ENCODE assay signal across 18 cellular contexts in the genomic region with DNA sequence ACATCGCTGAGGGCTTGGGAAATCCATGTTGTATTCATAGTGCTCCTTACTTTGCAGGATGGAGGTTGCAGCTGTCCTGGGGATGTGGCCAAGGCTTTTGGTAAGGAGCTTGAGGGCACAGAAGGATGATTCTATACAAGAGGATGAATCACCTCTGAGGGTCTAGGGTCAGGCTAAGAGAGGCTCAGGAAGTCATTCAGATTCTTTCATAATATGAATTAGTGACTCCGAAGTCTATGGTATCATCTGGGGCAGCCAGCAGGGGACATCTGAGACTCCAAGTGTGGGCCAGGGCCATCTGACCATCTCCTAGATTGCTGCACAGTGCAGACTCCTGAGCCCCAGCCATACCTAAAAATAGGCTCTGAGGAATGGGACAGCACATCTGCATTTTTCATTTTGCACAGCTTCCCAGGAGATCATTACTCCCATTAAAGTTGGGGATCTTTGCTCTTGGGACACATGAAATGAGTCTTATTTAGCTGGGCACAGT. TPM values are rescaled to one million over a fixed set of nuclear protein-coding genes. Genes with fewer than 3 reads are reported as not detected.
A peak's percentile ranks its signal among the peaks of the same experiment; 100 is the strongest.
DNase-seq lines count a peak whose midpoint lies in the region; ATAC-seq, FAIRE-seq and TF ChIP-seq lines count a peak whose summit lies in the region.
"Had no signal": no experiment of that assay in that cellular context is flagged by ENCODE, and none has a peak within 500 bp of the region (broad histone marks: within the 10 kb centered on the region; RNA-seq: fewer than 3 reads in every experiment).

No MANE protein-coding gene starts in this region.

- no peak for FAIRE-seq in HepG2 (lab: Jason Lieb, UNC)
- FAIRE-seq: G401.6 had no signal

- H3K36me3 ChIP-seq in HepG2 (replicated peaks in 1 of 2; ENCODE audit: control insufficient read depth in 1 of 2, insufficient read depth in 2 of 2, low read length in 2 of 2) = peaks cover 44 to 70% of the 10 kb centered on the region in 2 experiments
- H3K36me3 ChIP-seq in skeletal muscle tissue (ENCODE audit: control insufficient read depth in 3 of 3, insufficient read depth in 3 of 3, low read length in 3 of 3) = peaks cover 60 to 68% (median 66%) of the 10 kb centered on the region in 3 donors
- H3K36me3 ChIP-seq in lower lobe of right lung = peaks cover 74% of the 10 kb centered on the region

- peaks cover 38% of the 10 kb centered on the region for H3K79me2 ChIP-seq in HepG2 (ENCODE audit: insufficient read depth, low read length)

- peak overlapping the region; percentile 79 for H3K27ac Mint-ChIP-seq in activated naive CD4-positive, alpha-beta T cell treated with anti-CD3 and anti-CD28 coated beads for 36 hours
- H3K27ac Mint-ChIP-seq in activated naive CD4-positive, alpha-beta T cell treated with anti-CD3 and anti-CD28 coated beads, Interleukin-2, amount 10 ng/mL, durations not matched to agents 7 days and 5 days = no peak overlapping the region
- peak overlapping the region; percentile 91 for H3K27ac Mint-ChIP-seq in T-helper 17 cell
- H3K27ac Mint-ChIP-seq in progenitor cell of endocrine pancreas = no peak overlapping the region

- no TSS peak for BruUV-seq in HepG2 (replicated peaks; lab: Mats Ljungman, UMichigan)

- TF ChIP-seq EP300 in HepG2 (IDR thresholded peaks at IDR 0.05; ENCODE audit: low read depth in 2 of 2, low read length in 2 of 2) = no peak
- TF ChIP-seq EP300 in HepG2 (CRISPR knock-in tag; IDR thresholded peaks at IDR 0.05; ENCODE audit: borderline replicate concordance) = no peak

- TF ChIP-seq RAD21 in HepG2 (CRISPR knock-in tag; IDR thresholded peaks at IDR 0.05) = no peak

- H2AFZ ChIP-seq in HepG2 (ENCODE audit: low read length) = no peak overlapping the region

- no peaks in the 10 kb centered on the region; a peak in 1 of 5 replicates for H3K27me3 ChIP-seq in HepG2 (ENCODE audit: control insufficient read depth in 1 of 2, insufficient read depth in 2 of 2, low read length in 2 of 2)
- no peaks in the 10 kb centered on the region for H3K27me3 ChIP-seq in skeletal muscle tissue (ENCODE audit: control insufficient read depth in 3 of 3, insufficient read depth in 3 of 3, low read length in 3 of 3)
- H3K27me3 ChIP-seq in lower lobe of right lung (ENCODE audit: low read depth) = no peaks in the 10 kb centered on the region

- in situ Hi-C loops in HepG2 (cut with HindIII; ENCODE audit: extremely low pct_ligation_motif_present, low pct_unique_long_range_greater_than_20kb) = no loop called here

- TF ChIP-seq POLR2A in HepG2 (IDR thresholded peaks at IDR 0.05; ENCODE audit: insufficient read depth in 1 of 2, low read depth in 2 of 2, low read length in 2 of 2) = no peak

- no peak overlapping the region for H3K4me3 ChIP-seq in HepG2 (replicated peaks in 1 of 3; ENCODE audit: insufficient read depth in 1 of 3, low read depth in 2 of 3, low read length in 3 of 3)
- no peak overlapping the region for H3K4me3 ChIP-seq in skeletal muscle tissue (ENCODE audit: low read length in 3 of 3)
- H3K4me3 ChIP-seq in lower lobe of right lung = no peak overlapping the region

- H4K20me1 ChIP-seq in HepG2 (ENCODE audit: insufficient read depth, low read length) = 0 out of 2 replicates have a peak, but pooled peaks cover 3% of the 10 kb centered on the region

- CTCF ChIA-PET in activated naive CD4-positive, alpha-beta T cell treated with anti-CD3 and anti-CD28 coated beads for 36 hours (lab: Charles Lee) = interaction anchor here (1.4 to 4.0 kb wide), 4 partner anchors 13 to 70 kb away, joined by 3 to 24 read pairs (median 10); a partner anchor contains a TSS
- CTCF ChIA-PET in activated naive CD4-positive, alpha-beta T cell treated with anti-CD3 and anti-CD28 coated beads, Interleukin-2, amount 10 ng/mL, durations not matched to agents 7 days and 5 days (lab: Charles Lee) = interaction anchor here (1.1 to 4.5 kb wide), 6 partner anchors 9 to 71 kb away, joined by 3 to 19 read pairs (median 6); a partner anchor contains a TSS
- CTCF ChIA-PET in HepG2 (lab: Yijun Ruan, JAX; ENCODE audit: low intra/inter-chr PET ratio, low total read pairs) = no interaction called here

- H3K9ac ChIP-seq in HepG2 (ENCODE audit: insufficient read depth, low read depth, low read length) (no peak overlapping the region), skeletal muscle tissue (ENCODE audit: low read depth in 1 of 3, low read length in 3 of 3) (peak overlapping the region in 2 of 3 donors; percentile 10 to 35)

- H3K4me1 Mint-ChIP-seq in activated naive CD4-positive, alpha-beta T cell treated with anti-CD3 and anti-CD28 coated beads for 36 hours (ENCODE audit: low read depth) = peaks cover 69% of the 10 kb centered on the region
- peaks cover 80% of the 10 kb centered on the region for H3K4me1 Mint-ChIP-seq in activated naive CD4-positive, alpha-beta T cell treated with anti-CD3 and anti-CD28 coated beads, Interleukin-2, amount 10 ng/mL, durations not matched to agents 7 days and 5 days
- peaks cover 53% of the 10 kb centered on the region for H3K4me1 Mint-ChIP-seq in T-helper 17 cell
- H3K4me1 Mint-ChIP-seq in progenitor cell of endocrine pancreas (ENCODE audit: low read depth) = peaks cover 12% of the 10 kb centered on the region

- no peak for DNase-seq in activated naive CD4-positive, alpha-beta T cell treated with anti-CD3 and anti-CD28 coated beads for 36 hours
- DNase-seq in activated naive CD4-positive, alpha-beta T cell treated with anti-CD3 and anti-CD28 coated beads, Interleukin-2, amount 10 ng/mL, durations not matched to agents 7 days and 5 days = no peak
- no peak for DNase-seq in T-helper 17 cell
- no peak for DNase-seq in HepG2 (ENCODE audit: low spot score)
- DNase-seq in stimulated activated CD4-positive, alpha-beta T cell treated with anti-CD3 and anti-CD28 coated beads, Interleukin-1b, Interleukin-23, amount 100 ng/mL, for 48 hours = no peak
- no peak for DNase-seq in lower lobe of right lung
- no peak for DNase-seq in progenitor cell of endocrine pancreas (ENCODE audit: low spot score, unreplicated experiment)
- DNase-seq: ACHN; activated CD4-positive, alpha-beta T cell treated with anti-CD3 and anti-CD28 coated beads, Interleukin-2, amount 50 U/mL, for 48 hours; cortex of kidney; Kasumi-1; naive thymus-derived CD8-positive, alpha-beta T cell; NCI-H1417 treated with DMSO at 0.1 percent for 48 hours; NCI-H2171 treated with DMSO at 0.1 percent for 48 hours; NCI-H774 had no signal

- no peak overlapping the region for H3K27ac ChIP-seq in HepG2 (ENCODE audit: extremely low read length, insufficient read depth, low read length)
- H3K27ac ChIP-seq in skeletal muscle tissue (ENCODE audit: low read depth, low read length) = no peak overlapping the region
- H3K27ac ChIP-seq in lower lobe of right lung = no peak overlapping the region

- no peak overlapping the region for H3K4me2 ChIP-seq in HepG2 (ENCODE audit: low read depth, low read length)

- WGBS in HepG2 (ENCODE audit: low lambda C conversion rate) = 97% methylated on average over 2 of the region's 2 CpGs

- no peaks in the 10 kb centered on the region for H3K9me3 Mint-ChIP-seq in activated naive CD4-positive, alpha-beta T cell treated with anti-CD3 and anti-CD28 coated beads for 36 hours
- H3K9me3 Mint-ChIP-seq in activated naive CD4-positive, alpha-beta T cell treated with anti-CD3 and anti-CD28 coated beads, Interleukin-2, amount 10 ng/mL, durations not matched to agents 7 days and 5 days = no peaks in the 10 kb centered on the region
- no peaks in the 10 kb centered on the region for H3K9me3 Mint-ChIP-seq in progenitor cell of endocrine pancreas (ENCODE audit: low read depth)
- H3K9me3 Mint-ChIP-seq: naive thymus-derived CD8-positive, alpha-beta T cell had no signal

- H3K4me3 Mint-ChIP-seq in activated naive CD4-positive, alpha-beta T cell treated with anti-CD3 and anti-CD28 coated beads for 36 hours = no peak overlapping the region
- no peak overlapping the region for H3K4me3 Mint-ChIP-seq in activated naive CD4-positive, alpha-beta T cell treated with anti-CD3 and anti-CD28 coated beads, Interleukin-2, amount 10 ng/mL, durations not matched to agents 7 days and 5 days
- peak overlapping the region; percentile 28 for H3K4me3 Mint-ChIP-seq in T-helper 17 cell
- no peak overlapping the region for H3K4me3 Mint-ChIP-seq in progenitor cell of endocrine pancreas (ENCODE audit: low read depth)

- peaks cover 47% of the 10 kb centered on the region for H3K4me1 ChIP-seq in HepG2 (ENCODE audit: insufficient read depth, low read length)
- H3K4me1 ChIP-seq in skeletal muscle tissue (ENCODE audit: control insufficient read depth in 3 of 3, insufficient read depth in 3 of 3, low read length in 3 of 3) = peaks cover 55 to 86% (median 74%) of the 10 kb centered on the region in 3 donors
- peaks cover 55% of the 10 kb centered on the region for H3K4me1 ChIP-seq in lower lobe of right lung

- no peaks in the 10 kb centered on the region for H3K9me3 ChIP-seq in T-helper 17 cell (ENCODE audit: control insufficient read depth, low read length, poor library complexity, severe bottlenecking)
- H3K9me3 ChIP-seq in HepG2 (ENCODE audit: low read length) = no peaks in the 10 kb centered on the region
- H3K9me3 ChIP-seq in skeletal muscle tissue (ENCODE audit: control insufficient read depth in 3 of 3, low read length in 3 of 3) = no peaks in the 10 kb centered on the region
- no peaks in the 10 kb centered on the region for H3K9me3 ChIP-seq in lower lobe of right lung

- peaks cover 42% of the 10 kb centered on the region for H3K36me3 Mint-ChIP-seq in activated naive CD4-positive, alpha-beta T cell treated with anti-CD3 and anti-CD28 coated beads for 36 hours (ENCODE audit: low read depth)
- peaks cover 75% of the 10 kb centered on the region for H3K36me3 Mint-ChIP-seq in activated naive CD4-positive, alpha-beta T cell treated with anti-CD3 and anti-CD28 coated beads, Interleukin-2, amount 10 ng/mL, durations not matched to agents 7 days and 5 days
- H3K36me3 Mint-ChIP-seq in T-helper 17 cell (ENCODE audit: low read depth) = peaks cover 16% of the 10 kb centered on the region
- peaks cover 24% of the 10 kb centered on the region for H3K36me3 Mint-ChIP-seq in progenitor cell of endocrine pancreas (ENCODE audit: insufficient read depth)

- intact Hi-C loops in activated naive CD4-positive, alpha-beta T cell treated with anti-CD3 and anti-CD28 coated beads for 36 hours (cut with micrococcal nuclease) = no loop called here
- intact Hi-C loops in HepG2 (cut with micrococcal nuclease; ENCODE audit: unreplicated experiment) (loop anchor here (10.0 kb wide), 1 partner anchor 1187 kb away; no protein-coding TSS in a partner anchor), lower lobe of right lung (cut with DNase I) (no loop called here)

- POLR2A ChIA-PET in HepG2 (lab: Yijun Ruan, JAX) = interaction anchor here (1.0 to 18.0 kb wide), 11 partner anchors 9 to 123 kb away, joined by 3 to 850 read pairs (median 5); a partner anchor contains a TSS

- H3K27me3 Mint-ChIP-seq in activated naive CD4-positive, alpha-beta T cell treated with anti-CD3 and anti-CD28 coated beads for 36 hours (ENCODE audit: low read depth) = no peaks in the 10 kb centered on the region
- no peaks in the 10 kb centered on the region for H3K27me3 Mint-ChIP-seq in activated naive CD4-positive, alpha-beta T cell treated with anti-CD3 and anti-CD28 coated beads, Interleukin-2, amount 10 ng/mL, durations not matched to agents 7 days and 5 days
- H3K27me3 Mint-ChIP-seq in T-helper 17 cell (no peaks in the 10 kb centered on the region), progenitor cell of endocrine pancreas (no peaks in the 10 kb centered on the region)
- H3K27me3 Mint-ChIP-seq: naive thymus-derived CD8-positive, alpha-beta T cell had no signal

- TF ChIP-seq CTCF in HepG2 (CRISPR knock-in tag; IDR thresholded peaks at IDR 0.05) (no peak), lower lobe of right lung (IDR thresholded peaks at IDR 0.05) (no peak), progenitor cell of endocrine pancreas (IDR thresholded peaks at IDR 0.05; ENCODE audit: unreplicated experiment) (no peak)

- no peak for ATAC-seq in T-helper 17 cell
- ATAC-seq in HepG2 = no peak
- no peak for ATAC-seq in lower lobe of right lung
- ATAC-seq: naive thymus-derived CD8-positive, alpha-beta T cell; PC-3 had no signal

RNA-seq across cellular contexts. Expression of a gene that starts 4.8 kb away (rescaled TPM):
- 10 to 100 TPM; 60.5 to 63.7 TPM for total RNA-seq in activated naive CD4-positive, alpha-beta T cell treated with anti-CD3 and anti-CD28 coated beads for 36 hours
- total RNA-seq in T-helper 17 cell = 10 to 100 TPM; 37.0 to 44.0 TPM
- total RNA-seq in HepG2 (2016; rRNA removed; fragmentation: Illumina TruSeq; extraction: Trizol) = 273 and 345 TPM in 2 replicates
- total RNA-seq in HepG2 (2016; cell fraction: cytosol; rRNA removed; fragmentation: Illumina TruSeq; extraction: Trizol; ENCODE audit: low read depth) = 151 and 152 TPM in 2 replicates
- total RNA-seq in HepG2 (2016; cell fraction: insoluble cytoplasmic fraction; rRNA removed; fragmentation: Illumina TruSeq; extraction: Trizol) = 269 and 346 TPM in 2 replicates
- 294 and 315 TPM in 2 replicates for total RNA-seq in HepG2 (2016; cell fraction: membrane; rRNA removed; fragmentation: Illumina TruSeq; extraction: Trizol)
- total RNA-seq in HepG2 (2016; cell fraction: nucleus; rRNA removed; fragmentation: Illumina TruSeq; extraction: Trizol) = 141 and 150 TPM in 2 replicates
- 185 and 210 TPM in 2 replicates for polyA plus RNA-seq in HepG2 (2011; rRNA removed)
- polyA plus RNA-seq in HepG2 (2011; cell fraction: cytosol; rRNA removed) = 161 and 177 TPM in 2 replicates
- 147 and 170 TPM in 2 replicates for polyA plus RNA-seq in HepG2 (2011; cell fraction: nucleus; rRNA removed)
- 162 and 212 TPM in 2 replicates for polyA plus RNA-seq in HepG2 (2012)
- 118 and 119 TPM in 2 replicates for polyA plus RNA-seq in HepG2 (2016; cell fraction: cytosol; fragmentation: Illumina TruSeq; extraction: Trizol; ENCODE audit: low read depth)
- 260 and 276 TPM in 2 replicates for polyA plus RNA-seq in HepG2 (2016; cell fraction: insoluble cytoplasmic fraction; fragmentation: Illumina TruSeq; extraction: Trizol; ENCODE audit: low read depth)
- 194 and 205 TPM in 2 replicates for polyA plus RNA-seq in HepG2 (2016; cell fraction: membrane; fragmentation: Illumina TruSeq; extraction: Trizol; ENCODE audit: low read depth)
- polyA plus RNA-seq in HepG2 (2016; cell fraction: nucleus; fragmentation: Illumina TruSeq; extraction: Trizol; ENCODE audit: insufficient read depth, low read depth) = 151 and 154 TPM in 2 replicates
- 58.4 and 179 TPM in 2 replicates for polyA minus RNA-seq in HepG2 (2011; rRNA and poly(A)+ RNA removed; ENCODE audit: low replicate concordance)
- polyA minus RNA-seq in HepG2 (2011; cell fraction: cytosol; rRNA and poly(A)+ RNA removed) = 65.5 and 85.5 TPM in 2 replicates
- polyA minus RNA-seq in HepG2 (2011; cell fraction: nucleus; rRNA and poly(A)+ RNA removed) = 138 and 175 TPM in 2 replicates
- 49.6 TPM for total RNA-seq in skeletal muscle tissue
- total RNA-seq in lower lobe of right lung = 72.3 TPM
- 73.6 and 86.2 TPM in 2 replicates for total RNA-seq in progenitor cell of endocrine pancreas

RNA-seq across cellular contexts. Expression of a gene that starts 4.9 kb away (rescaled TPM):
- 100 to 1,000 TPM; 117 to 128 TPM for total RNA-seq in activated naive CD4-positive, alpha-beta T cell treated with anti-CD3 and anti-CD28 coated beads for 36 hours
- total RNA-seq in T-helper 17 cell (100 to 1,000 TPM; 106 to 107 TPM), HepG2 (2016; rRNA removed; fragmentation: Illumina TruSeq; extraction: Trizol) (73.5 and 73.7 TPM in 2 replicates), skeletal muscle tissue (34.4 TPM), lower lobe of right lung (85.7 TPM), progenitor cell of endocrine pancreas (56.7 and 59.2 TPM in 2 replicates)
- total RNA-seq in HepG2 (2016; cell fraction: cytosol; rRNA removed; fragmentation: Illumina TruSeq; extraction: Trizol; ENCODE audit: low read depth) = 13.7 and 18.4 TPM in 2 replicates
- 68.8 and 73.9 TPM in 2 replicates for total RNA-seq in HepG2 (2016; cell fraction: insoluble cytoplasmic fraction; rRNA removed; fragmentation: Illumina TruSeq; extraction: Trizol)
- total RNA-seq in HepG2 (2016; cell fraction: membrane; rRNA removed; fragmentation: Illumina TruSeq; extraction: Trizol) = 41.9 and 48.5 TPM in 2 replicates
- total RNA-seq in HepG2 (2016; cell fraction: nucleus; rRNA removed; fragmentation: Illumina TruSeq; extraction: Trizol) = 48.8 and 53.9 TPM in 2 replicates
- polyA plus RNA-seq in HepG2 (2011; rRNA removed) = 52.0 and 59.8 TPM in 2 replicates
- 32.2 and 34.7 TPM in 2 replicates for polyA plus RNA-seq in HepG2 (2011; cell fraction: cytosol; rRNA removed)
- 73.2 and 83.2 TPM in 2 replicates for polyA plus RNA-seq in HepG2 (2011; cell fraction: nucleus; rRNA removed)
- polyA plus RNA-seq in HepG2 (2012) = 36.1 and 60.0 TPM in 2 replicates
- polyA plus RNA-seq in HepG2 (2016; cell fraction: cytosol; fragmentation: Illumina TruSeq; extraction: Trizol; ENCODE audit: low read depth) = 10.3 and 11.1 TPM in 2 replicates
- polyA plus RNA-seq in HepG2 (2016; cell fraction: insoluble cytoplasmic fraction; fragmentation: Illumina TruSeq; extraction: Trizol; ENCODE audit: low read depth) = 65.8 and 69.3 TPM in 2 replicates
- 26.7 and 30.0 TPM in 2 replicates for polyA plus RNA-seq in HepG2 (2016; cell fraction: membrane; fragmentation: Illumina TruSeq; extraction: Trizol; ENCODE audit: low read depth)
- polyA plus RNA-seq in HepG2 (2016; cell fraction: nucleus; fragmentation: Illumina TruSeq; extraction: Trizol; ENCODE audit: insufficient read depth, low read depth) = 53.3 and 55.1 TPM in 2 replicates
- 36.9 and 44.7 TPM in 2 replicates for polyA minus RNA-seq in HepG2 (2011; rRNA and poly(A)+ RNA removed; ENCODE audit: low replicate concordance)
- 25.1 and 30.9 TPM in 2 replicates for polyA minus RNA-seq in HepG2 (2011; cell fraction: cytosol; rRNA and poly(A)+ RNA removed)
- polyA minus RNA-seq in HepG2 (2011; cell fraction: nucleus; rRNA and poly(A)+ RNA removed) = 82.3 and 93.4 TPM in 2 replicates

RNA-seq across cellular contexts. Expression of a gene that starts 5.3 kb away (rescaled TPM):
- total RNA-seq in activated naive CD4-positive, alpha-beta T cell treated with anti-CD3 and anti-CD28 coated beads for 36 hours = 100 to 1,000 TPM; 172 to 196 TPM
- total RNA-seq in T-helper 17 cell (10 to 100 TPM; 90.0 to 99.5 TPM), HepG2 (2016; rRNA removed; fragmentation: Illumina TruSeq; extraction: Trizol) (713 and 818 TPM in 2 replicates), skeletal muscle tissue (81.9 TPM), lower lobe of right lung (132 TPM), progenitor cell of endocrine pancreas (161 TPM in 2 replicates)
- total RNA-seq in HepG2 (2016; cell fraction: cytosol; rRNA removed; fragmentation: Illumina TruSeq; extraction: Trizol; ENCODE audit: low read depth) = 394 and 546 TPM in 2 replicates
- total RNA-seq in HepG2 (2016; cell fraction: insoluble cytoplasmic fraction; rRNA removed; fragmentation: Illumina TruSeq; extraction: Trizol) = 727 and 841 TPM in 2 replicates
- 518 and 609 TPM in 2 replicates for total RNA-seq in HepG2 (2016; cell fraction: membrane; rRNA removed; fragmentation: Illumina TruSeq; extraction: Trizol)
- total RNA-seq in HepG2 (2016; cell fraction: nucleus; rRNA removed; fragmentation: Illumina TruSeq; extraction: Trizol) = 243 and 273 TPM in 2 replicates
- polyA plus RNA-seq in HepG2 (2011; rRNA removed) = 473 and 535 TPM in 2 replicates
- polyA plus RNA-seq in HepG2 (2011; cell fraction: cytosol; rRNA removed) = 355 and 455 TPM in 2 replicates
- 126 and 158 TPM in 2 replicates for polyA plus RNA-seq in HepG2 (2011; cell fraction: nucleus; rRNA removed)
- polyA plus RNA-seq in HepG2 (2012) = 433 and 508 TPM in 2 replicates
- 449 and 646 TPM in 2 replicates for polyA plus RNA-seq in HepG2 (2016; cell fraction: cytosol; fragmentation: Illumina TruSeq; extraction: Trizol; ENCODE audit: low read depth)
- 889 and 948 TPM in 2 replicates for polyA plus RNA-seq in HepG2 (2016; cell fraction: insoluble cytoplasmic fraction; fragmentation: Illumina TruSeq; extraction: Trizol; ENCODE audit: low read depth)
- 521 and 635 TPM in 2 replicates for polyA plus RNA-seq in HepG2 (2016; cell fraction: membrane; fragmentation: Illumina TruSeq; extraction: Trizol; ENCODE audit: low read depth)
- polyA plus RNA-seq in HepG2 (2016; cell fraction: nucleus; fragmentation: Illumina TruSeq; extraction: Trizol; ENCODE audit: insufficient read depth, low read depth) = 510 and 513 TPM in 2 replicates
- 166 and 230 TPM in 2 replicates for polyA minus RNA-seq in HepG2 (2011; rRNA and poly(A)+ RNA removed; ENCODE audit: low replicate concordance)
- polyA minus RNA-seq in HepG2 (2011; cell fraction: cytosol; rRNA and poly(A)+ RNA removed) = 89.3 and 98.3 TPM in 2 replicates
- 88.1 and 108 TPM in 2 replicates for polyA minus RNA-seq in HepG2 (2011; cell fraction: nucleus; rRNA and poly(A)+ RNA removed)

RNA-seq across cellular contexts. Expression of a gene that starts 21.6 kb away (rescaled TPM):
- total RNA-seq in activated naive CD4-positive, alpha-beta T cell treated with anti-CD3 and anti-CD28 coated beads for 36 hours = 10 to 100 TPM; 10.2 to 13.6 TPM
- total RNA-seq in T-helper 17 cell (1 to 10 TPM; 4.0 to 5.9 TPM), HepG2 (2016; rRNA removed; fragmentation: Illumina TruSeq; extraction: Trizol) (48.7 and 66.0 TPM in 2 replicates), skeletal muscle tissue (9.9 TPM), lower lobe of right lung (13.3 TPM), progenitor cell of endocrine pancreas (15.2 and 17.7 TPM in 2 replicates)
- total RNA-seq in HepG2 (2016; cell fraction: cytosol; rRNA removed; fragmentation: Illumina TruSeq; extraction: Trizol; ENCODE audit: low read depth) = 27.9 and 34.0 TPM in 2 replicates
- 53.9 and 66.6 TPM in 2 replicates for total RNA-seq in HepG2 (2016; cell fraction: insoluble cytoplasmic fraction; rRNA removed; fragmentation: Illumina TruSeq; extraction: Trizol)
- 41.5 and 42.5 TPM in 2 replicates for total RNA-seq in HepG2 (2016; cell fraction: membrane; rRNA removed; fragmentation: Illumina TruSeq; extraction: Trizol)
- 27.7 and 28.0 TPM in 2 replicates for total RNA-seq in HepG2 (2016; cell fraction: nucleus; rRNA removed; fragmentation: Illumina TruSeq; extraction: Trizol)
- polyA plus RNA-seq in HepG2 (2011; rRNA removed) = 38.2 and 44.1 TPM in 2 replicates
- polyA plus RNA-seq in HepG2 (2011; cell fraction: cytosol; rRNA removed) = 35.9 and 43.6 TPM in 2 replicates
- polyA plus RNA-seq in HepG2 (2011; cell fraction: nucleus; rRNA removed) = 45.5 and 46.7 TPM in 2 replicates
- 24.5 and 30.3 TPM in 2 replicates for polyA plus RNA-seq in HepG2 (2012)
- polyA plus RNA-seq in HepG2 (2016; cell fraction: cytosol; fragmentation: Illumina TruSeq; extraction: Trizol; ENCODE audit: low read depth) = 24.6 and 32.2 TPM in 2 replicates
- 50.1 and 54.2 TPM in 2 replicates for polyA plus RNA-seq in HepG2 (2016; cell fraction: insoluble cytoplasmic fraction; fragmentation: Illumina TruSeq; extraction: Trizol; ENCODE audit: low read depth)
- 30.8 and 33.7 TPM in 2 replicates for polyA plus RNA-seq in HepG2 (2016; cell fraction: membrane; fragmentation: Illumina TruSeq; extraction: Trizol; ENCODE audit: low read depth)
- 41.8 and 50.7 TPM in 2 replicates for polyA plus RNA-seq in HepG2 (2016; cell fraction: nucleus; fragmentation: Illumina TruSeq; extraction: Trizol; ENCODE audit: insufficient read depth, low read depth)
- polyA minus RNA-seq in HepG2 (2011; rRNA and poly(A)+ RNA removed; ENCODE audit: low replicate concordance) = 10.6 and 24.5 TPM in 2 replicates
- polyA minus RNA-seq in HepG2 (2011; cell fraction: cytosol; rRNA and poly(A)+ RNA removed) = 4.9 and 8.5 TPM in 2 replicates
- 19.6 and 23.2 TPM in 2 replicates for polyA minus RNA-seq in HepG2 (2011; cell fraction: nucleus; rRNA and poly(A)+ RNA removed)

RNA-seq across cellular contexts. Expression of a gene that starts 24.2 kb away (rescaled TPM):
- 10 to 100 TPM; 65.2 to 66.5 TPM for total RNA-seq in activated naive CD4-positive, alpha-beta T cell treated with anti-CD3 and anti-CD28 coated beads for 36 hours
- 10 to 100 TPM; 69.9 to 77.2 TPM for total RNA-seq in T-helper 17 cell
- 113 and 140 TPM in 2 replicates for total RNA-seq in HepG2 (2016; rRNA removed; fragmentation: Illumina TruSeq; extraction: Trizol)
- 66.3 and 72.6 TPM in 2 replicates for total RNA-seq in HepG2 (2016; cell fraction: cytosol; rRNA removed; fragmentation: Illumina TruSeq; extraction: Trizol; ENCODE audit: low read depth)
- 120 and 148 TPM in 2 replicates for total RNA-seq in HepG2 (2016; cell fraction: insoluble cytoplasmic fraction; rRNA removed; fragmentation: Illumina TruSeq; extraction: Trizol)
- 67.1 and 67.8 TPM in 2 replicates for total RNA-seq in HepG2 (2016; cell fraction: membrane; rRNA removed; fragmentation: Illumina TruSeq; extraction: Trizol)
- total RNA-seq in HepG2 (2016; cell fraction: nucleus; rRNA removed; fragmentation: Illumina TruSeq; extraction: Trizol) = 52.6 and 66.0 TPM in 2 replicates
- polyA plus RNA-seq in HepG2 (2011; rRNA removed) = 80.8 and 83.6 TPM in 2 replicates
- 85.1 and 105 TPM in 2 replicates for polyA plus RNA-seq in HepG2 (2011; cell fraction: cytosol; rRNA removed)
- polyA plus RNA-seq in HepG2 (2011; cell fraction: nucleus; rRNA removed) = 42.1 and 63.9 TPM in 2 replicates
- polyA plus RNA-seq in HepG2 (2012) = 78.9 and 98.0 TPM in 2 replicates
- polyA plus RNA-seq in HepG2 (2016; cell fraction: cytosol; fragmentation: Illumina TruSeq; extraction: Trizol; ENCODE audit: low read depth) = 64.7 and 70.4 TPM in 2 replicates
- polyA plus RNA-seq in HepG2 (2016; cell fraction: insoluble cytoplasmic fraction; fragmentation: Illumina TruSeq; extraction: Trizol; ENCODE audit: low read depth) = 255 and 256 TPM in 2 replicates
- polyA plus RNA-seq in HepG2 (2016; cell fraction: membrane; fragmentation: Illumina TruSeq; extraction: Trizol; ENCODE audit: low read depth) = 60.9 and 64.0 TPM in 2 replicates
- 140 and 161 TPM in 2 replicates for polyA plus RNA-seq in HepG2 (2016; cell fraction: nucleus; fragmentation: Illumina TruSeq; extraction: Trizol; ENCODE audit: insufficient read depth, low read depth)
- polyA minus RNA-seq in HepG2 (2011; rRNA and poly(A)+ RNA removed; ENCODE audit: low replicate concordance) = 9.7 and 17.0 TPM in 2 replicates
- 7.5 and 11.3 TPM in 2 replicates for polyA minus RNA-seq in HepG2 (2011; cell fraction: cytosol; rRNA and poly(A)+ RNA removed)
- 30.8 and 42.8 TPM in 2 replicates for polyA minus RNA-seq in HepG2 (2011; cell fraction: nucleus; rRNA and poly(A)+ RNA removed)
- 29.2 TPM for total RNA-seq in skeletal muscle tissue
- total RNA-seq in lower lobe of right lung = 41.9 TPM
- total RNA-seq in progenitor cell of endocrine pancreas = 53.7 and 54.3 TPM in 2 replicates

Comparison
In these comparisons a context has a peak if more than half of its experiments do, and no peak if none do; other contexts are left out.
1. H3K27ac Mint-ChIP-seq: peak in activated naive CD4-positive, alpha-beta T cell treated with anti-CD3 and anti-CD28 coated beads for 36 hours (single experiment) and T-helper 17 cell (single experiment); none in activated naive CD4-positive, alpha-beta T cell treated with anti-CD3 and anti-CD28 coated beads, Interleukin-2, amount 10 ng/mL, durations not matched to agents 7 days and 5 days (single experiment) and progenitor cell of endocrine pancreas (single experiment).